Comparison of ENCODE assay signal across 17 cellular contexts in genomic region chr9:4106744-4107143, GRCh38.
DNase-seq lines count a peak whose midpoint lies in the region; ATAC-seq and TF ChIP-seq lines count a peak whose summit lies in the region.
"Had no signal": no experiment of that assay in that cellular context is flagged by ENCODE, and none has a peak within 500 bp of the region (broad histone marks: within the 10 kb centered on the region; RNA-seq: fewer than 3 reads in every experiment).

No MANE protein-coding gene starts in this region.

- no peaks in the 10 kb centered on the region for H3K4me1 Mint-ChIP-seq in CD4-positive, alpha-beta T cell (ENCODE audit: low read depth)

- H3K36me3 ChIP-seq in SJSA1: no peaks in the 10 kb centered on the region
- no peaks in the 10 kb centered on the region for H3K36me3 ChIP-seq in muscle layer of duodenum (ENCODE audit: control insufficient read depth in 1 of 2, insufficient read depth in 2 of 2, low read length in 2 of 2)
- H3K36me3 ChIP-seq: tibial artery had no signal

- intact Hi-C loops in CD4-positive, alpha-beta T cell (cut with DNase I, micrococcal nuclease): no loop called here

- no peak overlapping the region for H3K4me3 Mint-ChIP-seq in CD4-positive, alpha-beta T cell

- peak; percentile 71 for DNase-seq in AG20443 (ENCODE audit: low spot score)
- DNase-seq in SJSA1 (ENCODE audit: low read depth in 1 of 2, low spot score in 2 of 2): no peak
- DNase-seq in fibroblast of mammary gland (ENCODE audit: low read depth): peak; percentile 95
- no peak for DNase-seq in CD4-positive, alpha-beta T cell
- no peak for DNase-seq in stimulated activated CD4-positive, alpha-beta T cell treated with anti-CD3 and anti-CD28 coated beads, Interleukin-4, amount 100 ng/mL, for 4 hours
- no peak for DNase-seq in KBM-7
- DNase-seq: activated effector memory CD4-positive, alpha-beta T cell treated with anti-CD3 and anti-CD28 coated beads, Interleukin-2, amount 50 U/mL, for 16 hours; DMS53; erythroblast; NCI-H187 treated with DMSO at 0.1 percent for 48 hours; NCI-H774; stimulated activated CD4-positive, alpha-beta T cell treated with anti-CD3 and anti-CD28 coated beads, Interleukin-15, amount 100 ng/mL, for 24 hours had no signal

- CTCF ChIA-PET in CD4-positive, alpha-beta T cell (lab: Charles Lee): no interaction called here

- H3K27ac Mint-ChIP-seq in CD4-positive, alpha-beta T cell: no peak overlapping the region

- no peaks in the 10 kb centered on the region for H3K27me3 ChIP-seq in SJSA1 (replicated peaks)
- no peaks in the 10 kb centered on the region for H3K27me3 ChIP-seq in muscle layer of duodenum (ENCODE audit: low read depth, low read length)
- no peaks in the 10 kb centered on the region for H3K27me3 ChIP-seq in CD4-positive, alpha-beta T cell (ENCODE audit: control insufficient read depth, insufficient read depth, low read length)
- H3K27me3 ChIP-seq: tibial artery had no signal

- no peak for ATAC-seq in CD4-positive, alpha-beta T cell (ENCODE audit: poor library complexity)
- ATAC-seq in HG03135 (IDR thresholded peaks at IDR 0.05; ENCODE audit: unreplicated experiment): no peak

- in situ Hi-C loops in KBM-7 (cut with MboI; ENCODE audit: low pct_unique_long_range_greater_than_20kb, low sequenced_read_pairs): loop anchor here (25.0 kb wide), 1 partner anchor 644 kb away; no protein-coding TSS in a partner anchor

- H3K9me3 ChIP-seq in SJSA1 (replicated peaks) (no peaks in the 10 kb centered on the region), muscle layer of duodenum (ENCODE audit: control insufficient read depth in 1 of 2, low read length in 2 of 2) (no peaks in the 10 kb centered on the region)
- H3K9me3 ChIP-seq in CD4-positive, alpha-beta T cell (ENCODE audit: control insufficient read depth, low read length): no peaks in the 10 kb centered on the region
- H3K9me3 ChIP-seq: tibial artery had no signal

- peaks cover 13% of the 10 kb centered on the region for H3K4me1 ChIP-seq in SJSA1 (replicated peaks)
- peaks cover 0 to 12% of the 10 kb centered on the region in 2 donors for H3K4me1 ChIP-seq in muscle layer of duodenum (ENCODE audit: control insufficient read depth in 1 of 2, insufficient read depth in 2 of 2, low read length in 2 of 2)
- H3K4me1 ChIP-seq: parathyroid adenoma had no signal

- POLR2A ChIA-PET in CD4-positive, alpha-beta T cell (lab: Charles Lee): no interaction called here

- H3K27ac ChIP-seq in SJSA1 (peak overlapping the region; percentile 57), muscle layer of duodenum (ENCODE audit: low read length) (peak overlapping the region; percentile 52)
- no peak overlapping the region for H3K27ac ChIP-seq in CD4-positive, alpha-beta T cell (ENCODE audit: low read depth, low read length)
- H3K27ac ChIP-seq: KMS-11, parathyroid adenoma had no signal

- no peak for TF ChIP-seq CTCF in fibroblast of mammary gland (conservative IDR thresholded peaks at IDR 0.05; ENCODE audit: control insufficient read depth, insufficient read depth, low read depth, low read length)
- no peak for TF ChIP-seq CTCF in CD4-positive, alpha-beta T cell (IDR thresholded peaks at IDR 0.05)

- H3K4me3 ChIP-seq in SJSA1 (no peak overlapping the region), fibroblast of mammary gland (ENCODE audit: control insufficient read depth, low read depth, low read length) (no peak overlapping the region), muscle layer of duodenum (ENCODE audit: low read depth in 1 of 2, low read length in 2 of 2) (no peak overlapping the region)
- H3K4me3 ChIP-seq: tibial artery had no signal

- H3K9me3 Mint-ChIP-seq in CD4-positive, alpha-beta T cell: no peaks in the 10 kb centered on the region

- no peaks in the 10 kb centered on the region for H3K27me3 Mint-ChIP-seq in CD4-positive, alpha-beta T cell

- H3K36me3 Mint-ChIP-seq in CD4-positive, alpha-beta T cell (ENCODE audit: low read depth): no peaks in the 10 kb centered on the region

Comparison
In these comparisons a context has a peak if more than half of its experiments do, and no peak if none do; other contexts are left out.
1. DNase-seq: peak in AG20443 (single experiment) and fibroblast of mammary gland (single experiment); none in SJSA1 (0 of 2), CD4-positive, alpha-beta T cell (0 of 10), stimulated activated CD4-positive, alpha-beta T cell treated with anti-CD3 and anti-CD28 coated beads, Interleukin-4, amount 100 ng/mL, for 4 hours (0 of 2) and KBM-7 (single experiment).